In the genomic region with DNA sequence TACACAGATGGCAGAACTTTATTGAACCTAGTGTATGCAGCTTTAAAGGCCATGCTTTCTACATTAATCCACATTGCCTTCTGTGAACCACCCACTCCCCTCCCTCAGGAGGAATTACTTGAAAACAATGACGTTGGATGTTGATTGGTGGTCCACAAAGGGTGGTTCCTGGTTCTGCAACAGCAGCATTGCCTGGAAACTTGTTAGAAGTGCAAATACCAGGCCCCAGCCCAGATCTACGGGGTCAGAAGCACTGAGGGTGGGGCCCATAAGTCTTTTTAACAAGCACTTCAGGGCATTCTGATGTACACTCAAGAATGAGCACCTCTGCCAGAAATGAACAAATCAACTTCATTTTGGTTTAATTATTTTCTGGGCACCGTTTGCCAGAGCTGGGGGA, we compare ENCODE assay signal across 17 cellular contexts.
DNase-seq lines count a peak whose midpoint lies in the region; ATAC-seq, FAIRE-seq and TF ChIP-seq lines count a peak whose summit lies in the region.
"Had no signal": no experiment of that assay in that cellular context is flagged by ENCODE, and none has a peak within 500 bp of the region (broad histone marks: within the 10 kb centered on the region; RNA-seq: fewer than 3 reads in every experiment).

No MANE protein-coding gene starts in this region.

- H3K27ac ChIP-seq in A549 (no peak overlapping the region), GM23338 (ENCODE audit: low read depth) (no peak overlapping the region), K562 (ENCODE audit: extremely low read depth, low read depth, low read length) (peak overlapping the region; percentile 51; the same call in 1 of the 3 replicates)
- H3K27ac ChIP-seq: C4-2B, GM23248, KMS-11 had no signal

- POLR2A ChIA-PET in A549 (lab: Yijun Ruan, JAX) (no interaction called here), K562 (lab: Yijun Ruan, JAX) (no interaction called here)

- H3K4me2 ChIP-seq in A549 (0 out of 3 replicates have a peak overlapping the region, but pooled peaks have one; percentile 19), GM23338 (no peak overlapping the region), K562 (ENCODE audit: insufficient read depth, low read length) (peak overlapping the region; percentile 18)
- H3K4me2 ChIP-seq: KMS-11 had no signal

- H3K36me3 ChIP-seq in GM23338 (ENCODE audit: insufficient read depth) (no peaks in the 10 kb centered on the region), K562 (ENCODE audit: control insufficient read depth, insufficient read depth, low read length) (peaks cover 8% of the 10 kb centered on the region; the same call in 1 of the 3 replicates)

- in situ Hi-C loops in K562 (cut with MboI): loop anchor here (10.0 to 25.0 kb wide), 2 partner anchors 78 to 745 kb away; no protein-coding TSS in a partner anchor

- no TSS peak for BruUV-seq in K562 (replicated peaks; lab: Mats Ljungman, UMichigan)

- peaks cover 6% of the 10 kb centered on the region for H3K9me3 Mint-ChIP-seq in GM23338

- no peak overlapping the region for H3K27ac Mint-ChIP-seq in GM23338

- no peaks in the 10 kb centered on the region for H3K4me1 ChIP-seq in A549
- peaks cover 14% of the 10 kb centered on the region for H3K4me1 ChIP-seq in GM23338 (ENCODE audit: insufficient read depth)
- H3K4me1 ChIP-seq in K562 (replicated peaks in 1 of 2; ENCODE audit: control insufficient read depth in 2 of 2, insufficient read depth in 2 of 2, low read length in 2 of 2): peaks cover 0 to 2% of the 10 kb centered on the region in 2 experiments; a peak in 2 of 5 replicates

- DNase-seq in A549 (ENCODE audit: low read depth in 1 of 2, low spot score in 1 of 2) (no peak), GM23338 (ENCODE audit: low spot score) (no peak), K562 (ENCODE audit: extremely low read depth in 1 of 4, low spot score in 3 of 4) (no peak), mesenteric fat pad (ENCODE audit: low spot score) (peak; percentile 37), DMS53 treated with DMSO at 0.1 percent for 48 hours (lab: John Stamatoyannopoulos, UW; ENCODE audit: unreplicated experiment) (no peak), NCI-H345 treated with DMSO at 0.1 percent for 48 hours (lab: John Stamatoyannopoulos, UW; ENCODE audit: unreplicated experiment) (no peak), GM03348 (ENCODE audit: low spot score) (no peak)
- DNase-seq: DMS153, NCI-H146, NCI-H2081 treated with DMSO at 0.1 percent for 48 hours, NCI-H524 treated with DMSO at 0.1 percent for 48 hours, SHP77 treated with DMSO at 0.1 percent for 48 hours had no signal

- TF ChIP-seq POLR2A in A549 (IDR thresholded peaks at IDR 0.05; ENCODE audit: low read length) (no peak), K562 (conservative IDR thresholded peaks at IDR 0.05) (no peak)

- TF ChIP-seq CTCF in A549 (IDR thresholded peaks at IDR 0.05): no peak
- no peak for TF ChIP-seq CTCF in GM23338 (conservative IDR thresholded peaks at IDR 0.05; ENCODE audit: low read depth in 2 of 2)
- TF ChIP-seq CTCF in K562 (IDR thresholded peaks at IDR 0.05 in 2 of 3, conservative IDR thresholded peaks at IDR 0.05 in 1 of 3; ENCODE audit: insufficient read depth in 2 of 3, low read depth in 1 of 3, low read length in 3 of 3): no peak

- CTCF ChIA-PET in A549 (lab: Yijun Ruan, JAX): interaction anchor here (0.7 to 2.3 kb wide), 4 partner anchors 22 to 353 kb away, joined by 3 to 7 read pairs (median 3); no protein-coding TSS in a partner anchor
- CTCF ChIA-PET in K562 (lab: Yijun Ruan, JAX; ENCODE audit: low intra/inter-chr PET ratio): no interaction called here

- ATAC-seq in A549: no peak
- no peak for ATAC-seq in GM23338
- no peak for ATAC-seq in K562
- ATAC-seq in HG02840 (IDR thresholded peaks at IDR 0.05; ENCODE audit: low FRiP score, unreplicated experiment): no peak

- no peak overlapping the region for H3K4me3 Mint-ChIP-seq in GM23338

- peaks cover 28% of the 10 kb centered on the region for H3K4me1 Mint-ChIP-seq in GM23338

- no peak overlapping the region for H3K9ac ChIP-seq in K562 (ENCODE audit: insufficient read depth in 1 of 2, low read depth in 2 of 2, low read length in 2 of 2)
- H3K9ac ChIP-seq: GM23248, KMS-11 had no signal

- H3F3A ChIP-seq in GM23338 (replicated peaks; ENCODE audit: low read depth): no peaks in the 10 kb centered on the region

- H3K79me2 ChIP-seq in GM23338 (replicated peaks; ENCODE audit: insufficient read depth) (no peaks in the 10 kb centered on the region), K562 (ENCODE audit: control insufficient read depth, insufficient read depth, low read length) (no peaks in the 10 kb centered on the region)

- TF ChIP-seq RAD21 in A549 (conservative IDR thresholded peaks at IDR 0.05 in 1 of 2, IDR thresholded peaks at IDR 0.05 in 1 of 2) (no peak), K562 (CRISPR knock-in tag; conservative IDR thresholded peaks at IDR 0.05 in 1 of 2, IDR thresholded peaks at IDR 0.05 in 1 of 2) (no peak)

- no peak overlapping the region for H3K4me3 ChIP-seq in A549
- no peak overlapping the region for H3K4me3 ChIP-seq in GM23338
- H3K4me3 ChIP-seq in K562: no peak overlapping the region
- H3K4me3 ChIP-seq: GM23248 had no signal

- H4K20me1 ChIP-seq in GM23338 (replicated peaks; ENCODE audit: insufficient read depth) (no peaks in the 10 kb centered on the region), K562 (replicated peaks; ENCODE audit: control insufficient read depth, insufficient read depth, low read length) (peaks cover 9% of the 10 kb centered on the region)

- intact Hi-C loops in K562 (cut with micrococcal nuclease): no loop called here

- H3K9me1 ChIP-seq in K562 (ENCODE audit: control insufficient read depth, insufficient read depth, low read length): no peaks in the 10 kb centered on the region

- WGBS in A549 (ENCODE audit: missing lambda C conversion rate): 10% methylated on average over 3 of the region's 3 CpGs
- WGBS in K562 (ENCODE audit: insufficient coverage, low coverage, missing lambda C conversion rate): 39% methylated on average over 3 of the region's 3 CpGs

- H3K9me2 ChIP-seq in GM23338 (ENCODE audit: insufficient read depth): peaks cover 9% of the 10 kb centered on the region

- H3K36me3 Mint-ChIP-seq in GM23338 (ENCODE audit: low read depth): no peaks in the 10 kb centered on the region

- TF ChIP-seq EP300 in A549 (IDR thresholded peaks at IDR 0.05) (no peak), K562 (IDR thresholded peaks at IDR 0.05; ENCODE audit: low read length) (no peak)

- FAIRE-seq in A549 (lab: Jason Lieb, UNC) (no peak), K562 (lab: Jason Lieb, UNC) (no peak)
- FAIRE-seq: RCC 7860 had no signal

- peaks cover 16% of the 10 kb centered on the region for H3K27me3 Mint-ChIP-seq in GM23338 (ENCODE audit: insufficient read depth, low read depth, poor library complexity)

- H3K27me3 ChIP-seq in GM23338 (ENCODE audit: insufficient read depth): no peaks in the 10 kb centered on the region
- no peaks in the 10 kb centered on the region for H3K27me3 ChIP-seq in K562 (ENCODE audit: control insufficient read depth in 2 of 2, insufficient read depth in 2 of 2, low read length in 2 of 2)

- H2AFZ ChIP-seq in GM23338 (peak overlapping the region; percentile 57; the same call in 1 of the 2 replicates), K562 (ENCODE audit: low read depth, low read length) (no peak overlapping the region)
- H2AFZ ChIP-seq: GM23248 had no signal

- no peaks in the 10 kb centered on the region for H3K9me3 ChIP-seq in A549
- no peaks in the 10 kb centered on the region for H3K9me3 ChIP-seq in K562 (replicated peaks; ENCODE audit: control insufficient read depth, insufficient read depth, low read depth, low read length)

TF ChIP-seq in A549, 52 proteins besides CTCF, POLR2A, EP300 and RAD21 (continues in another document):
- TF ChIP-seq EHF (CRISPR knock-in tag; IDR thresholded peaks at IDR 0.05) (no peak), FOSL2 (IDR thresholded peaks at IDR 0.05) (no peak), FOSL2 (CRISPR knock-in tag; IDR thresholded peaks at IDR 0.05) (no peak), ZC3H11A (IDR thresholded peaks at IDR 0.05) (no peak), NPAS2 (CRISPR knock-in tag; IDR thresholded peaks at IDR 0.05; ENCODE audit: borderline replicate concordance) (no peak), GATA3 (IDR thresholded peaks at IDR 0.05; ENCODE audit: borderline replicate concordance) (no peak), PHF8 (IDR thresholded peaks at IDR 0.05; ENCODE audit: borderline replicate concordance, low read depth) (no peak), HES2 (IDR thresholded peaks at IDR 0.05) (no peak)

TF ChIP-seq in GM23338, 12 proteins besides CTCF, POLR2A, EP300 and RAD21:
- TF ChIP-seq ZNF114 (CRISPR knock-in tag; IDR thresholded peaks at IDR 0.05) (no peak), ZNF331 (CRISPR knock-in tag; IDR thresholded peaks at IDR 0.05; ENCODE audit: low read depth) (no peak)

TF ChIP-seq in K562, 482 proteins besides CTCF, POLR2A, EP300 and RAD21 (continues in another document):
- TF ChIP-seq CBX1 (IDR thresholded peaks at IDR 0.05; ENCODE audit: low read depth): no peak
- no peak for TF ChIP-seq FOXJ3 (CRISPR knock-in tag; IDR thresholded peaks at IDR 0.05)
- TF ChIP-seq ZFP36 (IDR thresholded peaks at IDR 0.05; ENCODE audit: low read depth, low read length, partially characterized antibody): no peak
- TF ChIP-seq, protein P1, sequence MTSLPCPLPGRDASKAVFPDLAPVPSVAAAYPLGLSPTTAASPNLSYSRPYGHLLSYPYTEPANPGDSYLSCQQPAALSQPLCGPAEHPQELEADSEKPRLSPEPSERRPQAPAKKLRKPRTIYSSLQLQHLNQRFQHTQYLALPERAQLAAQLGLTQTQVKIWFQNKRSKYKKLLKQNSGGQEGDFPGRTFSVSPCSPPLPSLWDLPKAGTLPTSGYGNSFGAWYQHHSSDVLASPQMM (CRISPR knock-in tag; IDR thresholded peaks at IDR 0.05): no peak
- TF ChIP-seq, protein P2, sequence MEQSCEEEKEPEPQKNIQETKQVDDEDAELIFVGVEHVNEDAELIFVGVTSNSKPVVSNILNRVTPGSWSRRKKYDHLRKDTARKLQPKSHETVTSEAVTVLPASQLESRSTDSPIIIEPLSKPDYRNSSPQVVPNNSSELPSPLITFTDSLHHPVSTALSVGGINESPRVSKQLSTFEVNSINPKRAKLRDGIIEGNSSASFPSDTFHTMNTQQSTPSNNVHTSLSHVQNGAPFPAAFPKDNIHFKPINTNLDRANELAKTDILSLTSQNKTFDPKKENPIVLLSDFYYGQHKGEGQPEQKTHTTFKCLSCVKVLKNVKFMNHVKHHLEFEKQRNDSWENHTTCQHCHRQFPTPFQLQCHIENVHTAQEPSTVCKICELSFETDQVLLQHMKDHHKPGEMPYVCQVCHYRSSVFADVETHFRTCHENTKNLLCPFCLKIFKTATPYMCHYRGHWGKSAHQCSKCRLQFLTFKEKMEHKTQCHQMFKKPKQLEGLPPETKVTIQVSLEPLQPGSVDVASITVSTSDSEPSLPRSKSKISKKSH (CRISPR knock-in tag; IDR thresholded peaks at IDR 0.05): no peak
- no peak for TF ChIP-seq SLC30A9 (CRISPR knock-in tag; IDR thresholded peaks at IDR 0.05)
- TF ChIP-seq PML (IDR thresholded peaks at IDR 0.05; ENCODE audit: low read length): no peak
